1 cellular context compared by ENCODE assay signal in the genomic region with DNA sequence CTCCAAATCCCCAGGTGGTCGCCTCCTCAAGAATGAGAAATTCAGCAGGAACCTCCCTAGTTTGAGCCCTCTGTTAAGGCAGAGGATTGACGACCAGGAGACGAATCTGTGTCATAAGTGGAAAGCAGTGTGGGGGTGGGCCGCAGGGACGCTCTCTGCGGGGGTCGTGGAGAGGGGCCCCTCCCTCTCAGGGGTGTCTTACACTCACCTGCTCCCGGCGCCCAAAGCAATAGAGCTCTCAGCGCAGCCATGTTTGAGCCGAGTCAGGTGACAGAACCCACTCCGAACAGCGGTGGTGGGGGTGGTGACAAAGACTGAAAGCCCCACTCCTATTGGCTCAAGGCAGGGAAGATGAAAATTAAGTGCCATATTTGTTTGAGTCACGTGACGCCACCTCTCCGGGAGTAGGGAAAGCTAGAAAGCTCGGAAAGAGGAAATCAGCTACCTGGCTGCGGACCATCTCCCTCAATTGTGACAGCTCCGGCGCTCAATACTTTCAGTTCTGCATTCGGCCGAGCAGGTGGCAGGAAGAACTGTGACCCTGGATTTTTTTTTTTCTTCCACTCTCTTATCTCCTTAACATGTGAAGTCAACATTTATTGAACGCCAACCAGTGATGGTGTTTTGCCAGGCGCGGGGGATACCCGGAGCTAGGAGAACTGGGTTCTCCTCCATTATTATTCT.
TF ChIP-seq lines count a peak whose summit lies in the region.

A gene (minus strand): TSS at position 265 of the 684 bp plus-strand sequence. CDS start 627 bp downstream, outside the sequence.

TF ChIP-seq in HepG2, 621 proteins besides CTCF, POLR2A, EP300 and RAD21 (continued from another document and continues in another):
- TF ChIP-seq, protein P1, sequence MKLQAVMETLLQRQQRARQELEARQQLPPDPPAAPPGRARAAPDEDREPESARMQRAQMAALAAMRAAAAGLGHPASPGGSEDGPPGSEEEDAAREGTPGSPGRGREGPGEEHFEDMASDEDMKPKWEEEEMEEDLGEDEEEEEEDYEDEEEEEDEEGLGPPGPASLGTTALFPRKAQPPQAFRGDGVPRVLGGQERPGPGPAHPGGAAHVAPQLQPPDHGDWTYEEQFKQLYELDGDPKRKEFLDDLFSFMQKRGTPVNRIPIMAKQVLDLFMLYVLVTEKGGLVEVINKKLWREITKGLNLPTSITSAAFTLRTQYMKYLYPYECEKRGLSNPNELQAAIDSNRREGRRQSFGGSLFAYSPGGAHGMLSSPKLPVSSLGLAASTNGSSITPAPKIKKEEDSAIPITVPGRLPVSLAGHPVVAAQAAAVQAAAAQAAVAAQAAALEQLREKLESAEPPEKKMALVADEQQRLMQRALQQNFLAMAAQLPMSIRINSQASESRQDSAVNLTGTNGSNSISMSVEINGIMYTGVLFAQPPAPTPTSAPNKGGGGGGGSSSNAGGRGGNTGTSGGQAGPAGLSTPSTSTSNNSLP (IDR thresholded peaks at IDR 0.05; ENCODE audit: low read depth, low read length), result peak; percentile 21; the same call in 1 of the 2 replicates
- TF ChIP-seq ZNF530 (CRISPR knock-in tag; IDR thresholded peaks at IDR 0.05; ENCODE audit: low read depth), result no peak
- TF ChIP-seq KDM6A (CRISPR knock-in tag; IDR thresholded peaks at IDR 0.05; ENCODE audit: low read depth), result no peak
- TF ChIP-seq HIVEP1 (CRISPR knock-in tag; IDR thresholded peaks at IDR 0.05), result no peak; the same call in 1 of the 2 replicates
- no peak for TF ChIP-seq FOXC1 (CRISPR knock-in tag; IDR thresholded peaks at IDR 0.05; ENCODE audit: borderline replicate concordance)
- no peak for TF ChIP-seq ZNF678 (CRISPR knock-in tag; IDR thresholded peaks at IDR 0.05)
- TF ChIP-seq, protein P2, sequence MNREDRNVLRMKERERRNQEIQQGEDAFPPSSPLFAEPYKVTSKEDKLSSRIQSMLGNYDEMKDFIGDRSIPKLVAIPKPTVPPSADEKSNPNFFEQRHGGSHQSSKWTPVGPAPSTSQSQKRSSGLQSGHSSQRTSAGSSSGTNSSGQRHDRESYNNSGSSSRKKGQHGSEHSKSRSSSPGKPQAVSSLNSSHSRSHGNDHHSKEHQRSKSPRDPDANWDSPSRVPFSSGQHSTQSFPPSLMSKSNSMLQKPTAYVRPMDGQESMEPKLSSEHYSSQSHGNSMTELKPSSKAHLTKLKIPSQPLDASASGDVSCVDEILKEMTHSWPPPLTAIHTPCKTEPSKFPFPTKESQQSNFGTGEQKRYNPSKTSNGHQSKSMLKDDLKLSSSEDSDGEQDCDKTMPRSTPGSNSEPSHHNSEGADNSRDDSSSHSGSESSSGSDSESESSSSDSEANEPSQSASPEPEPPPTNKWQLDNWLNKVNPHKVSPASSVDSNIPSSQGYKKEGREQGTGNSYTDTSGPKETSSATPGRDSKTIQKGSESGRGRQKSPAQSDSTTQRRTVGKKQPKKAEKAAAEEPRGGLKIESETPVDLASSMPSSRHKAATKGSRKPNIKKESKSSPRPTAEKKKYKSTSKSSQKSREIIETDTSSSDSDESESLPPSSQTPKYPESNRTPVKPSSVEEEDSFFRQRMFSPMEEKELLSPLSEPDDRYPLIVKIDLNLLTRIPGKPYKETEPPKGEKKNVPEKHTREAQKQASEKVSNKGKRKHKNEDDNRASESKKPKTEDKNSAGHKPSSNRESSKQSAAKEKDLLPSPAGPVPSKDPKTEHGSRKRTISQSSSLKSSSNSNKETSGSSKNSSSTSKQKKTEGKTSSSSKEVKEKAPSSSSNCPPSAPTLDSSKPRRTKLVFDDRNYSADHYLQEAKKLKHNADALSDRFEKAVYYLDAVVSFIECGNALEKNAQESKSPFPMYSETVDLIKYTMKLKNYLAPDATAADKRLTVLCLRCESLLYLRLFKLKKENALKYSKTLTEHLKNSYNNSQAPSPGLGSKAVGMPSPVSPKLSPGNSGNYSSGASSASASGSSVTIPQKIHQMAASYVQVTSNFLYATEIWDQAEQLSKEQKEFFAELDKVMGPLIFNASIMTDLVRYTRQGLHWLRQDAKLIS (CRISPR knock-in tag; IDR thresholded peaks at IDR 0.05), result no peak
- no peak for TF ChIP-seq SRSF1 (optimal IDR thresholded peaks at IDR 0.05; ENCODE audit: low read depth, low read length)
- no peak for TF ChIP-seq ISL2 (CRISPR knock-in tag; IDR thresholded peaks at IDR 0.05)
- TF ChIP-seq ZSCAN31 (CRISPR knock-in tag; IDR thresholded peaks at IDR 0.05; ENCODE audit: low read depth), result no peak
- no peak for TF ChIP-seq ETV5 (CRISPR knock-in tag; IDR thresholded peaks at IDR 0.05; ENCODE audit: borderline replicate concordance)
- TF ChIP-seq, protein P3, sequence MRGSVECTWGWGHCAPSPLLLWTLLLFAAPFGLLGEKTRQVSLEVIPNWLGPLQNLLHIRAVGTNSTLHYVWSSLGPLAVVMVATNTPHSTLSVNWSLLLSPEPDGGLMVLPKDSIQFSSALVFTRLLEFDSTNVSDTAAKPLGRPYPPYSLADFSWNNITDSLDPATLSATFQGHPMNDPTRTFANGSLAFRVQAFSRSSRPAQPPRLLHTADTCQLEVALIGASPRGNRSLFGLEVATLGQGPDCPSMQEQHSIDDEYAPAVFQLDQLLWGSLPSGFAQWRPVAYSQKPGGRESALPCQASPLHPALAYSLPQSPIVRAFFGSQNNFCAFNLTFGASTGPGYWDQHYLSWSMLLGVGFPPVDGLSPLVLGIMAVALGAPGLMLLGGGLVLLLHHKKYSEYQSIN (CRISPR knock-in tag; IDR thresholded peaks at IDR 0.05; ENCODE audit: borderline replicate concordance), result no peak
- TF ChIP-seq, protein P4, sequence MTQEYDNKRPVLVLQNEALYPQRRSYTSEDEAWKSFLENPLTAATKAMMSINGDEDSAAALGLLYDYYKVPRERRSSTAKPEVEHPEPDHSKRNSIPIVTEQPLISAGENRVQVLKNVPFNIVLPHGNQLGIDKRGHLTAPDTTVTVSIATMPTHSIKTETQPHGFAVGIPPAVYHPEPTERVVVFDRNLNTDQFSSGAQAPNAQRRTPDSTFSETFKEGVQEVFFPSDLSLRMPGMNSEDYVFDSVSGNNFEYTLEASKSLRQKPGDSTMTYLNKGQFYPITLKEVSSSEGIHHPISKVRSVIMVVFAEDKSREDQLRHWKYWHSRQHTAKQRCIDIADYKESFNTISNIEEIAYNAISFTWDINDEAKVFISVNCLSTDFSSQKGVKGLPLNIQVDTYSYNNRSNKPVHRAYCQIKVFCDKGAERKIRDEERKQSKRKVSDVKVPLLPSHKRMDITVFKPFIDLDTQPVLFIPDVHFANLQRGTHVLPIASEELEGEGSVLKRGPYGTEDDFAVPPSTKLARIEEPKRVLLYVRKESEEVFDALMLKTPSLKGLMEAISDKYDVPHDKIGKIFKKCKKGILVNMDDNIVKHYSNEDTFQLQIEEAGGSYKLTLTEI (CRISPR knock-in tag; conservative IDR thresholded peaks at IDR 0.05), result no peak
- TF ChIP-seq, protein P5, sequence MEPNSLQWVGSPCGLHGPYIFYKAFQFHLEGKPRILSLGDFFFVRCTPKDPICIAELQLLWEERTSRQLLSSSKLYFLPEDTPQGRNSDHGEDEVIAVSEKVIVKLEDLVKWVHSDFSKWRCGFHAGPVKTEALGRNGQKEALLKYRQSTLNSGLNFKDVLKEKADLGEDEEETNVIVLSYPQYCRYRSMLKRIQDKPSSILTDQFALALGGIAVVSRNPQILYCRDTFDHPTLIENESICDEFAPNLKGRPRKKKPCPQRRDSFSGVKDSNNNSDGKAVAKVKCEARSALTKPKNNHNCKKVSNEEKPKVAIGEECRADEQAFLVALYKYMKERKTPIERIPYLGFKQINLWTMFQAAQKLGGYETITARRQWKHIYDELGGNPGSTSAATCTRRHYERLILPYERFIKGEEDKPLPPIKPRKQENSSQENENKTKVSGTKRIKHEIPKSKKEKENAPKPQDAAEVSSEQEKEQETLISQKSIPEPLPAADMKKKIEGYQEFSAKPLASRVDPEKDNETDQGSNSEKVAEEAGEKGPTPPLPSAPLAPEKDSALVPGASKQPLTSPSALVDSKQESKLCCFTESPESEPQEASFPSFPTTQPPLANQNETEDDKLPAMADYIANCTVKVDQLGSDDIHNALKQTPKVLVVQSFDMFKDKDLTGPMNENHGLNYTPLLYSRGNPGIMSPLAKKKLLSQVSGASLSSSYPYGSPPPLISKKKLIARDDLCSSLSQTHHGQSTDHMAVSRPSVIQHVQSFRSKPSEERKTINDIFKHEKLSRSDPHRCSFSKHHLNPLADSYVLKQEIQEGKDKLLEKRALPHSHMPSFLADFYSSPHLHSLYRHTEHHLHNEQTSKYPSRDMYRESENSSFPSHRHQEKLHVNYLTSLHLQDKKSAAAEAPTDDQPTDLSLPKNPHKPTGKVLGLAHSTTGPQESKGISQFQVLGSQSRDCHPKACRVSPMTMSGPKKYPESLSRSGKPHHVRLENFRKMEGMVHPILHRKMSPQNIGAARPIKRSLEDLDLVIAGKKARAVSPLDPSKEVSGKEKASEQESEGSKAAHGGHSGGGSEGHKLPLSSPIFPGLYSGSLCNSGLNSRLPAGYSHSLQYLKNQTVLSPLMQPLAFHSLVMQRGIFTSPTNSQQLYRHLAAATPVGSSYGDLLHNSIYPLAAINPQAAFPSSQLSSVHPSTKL (CRISPR knock-in tag; IDR thresholded peaks at IDR 0.05), result peak; percentile 25; the same call in 1 of the 2 replicates
- TF ChIP-seq DPF2 (CRISPR knock-in tag; IDR thresholded peaks at IDR 0.05; ENCODE audit: borderline replicate concordance, low read depth), result no peak
- no peak for TF ChIP-seq NFE2 (CRISPR knock-in tag; IDR thresholded peaks at IDR 0.05)
- TF ChIP-seq, protein P6, sequence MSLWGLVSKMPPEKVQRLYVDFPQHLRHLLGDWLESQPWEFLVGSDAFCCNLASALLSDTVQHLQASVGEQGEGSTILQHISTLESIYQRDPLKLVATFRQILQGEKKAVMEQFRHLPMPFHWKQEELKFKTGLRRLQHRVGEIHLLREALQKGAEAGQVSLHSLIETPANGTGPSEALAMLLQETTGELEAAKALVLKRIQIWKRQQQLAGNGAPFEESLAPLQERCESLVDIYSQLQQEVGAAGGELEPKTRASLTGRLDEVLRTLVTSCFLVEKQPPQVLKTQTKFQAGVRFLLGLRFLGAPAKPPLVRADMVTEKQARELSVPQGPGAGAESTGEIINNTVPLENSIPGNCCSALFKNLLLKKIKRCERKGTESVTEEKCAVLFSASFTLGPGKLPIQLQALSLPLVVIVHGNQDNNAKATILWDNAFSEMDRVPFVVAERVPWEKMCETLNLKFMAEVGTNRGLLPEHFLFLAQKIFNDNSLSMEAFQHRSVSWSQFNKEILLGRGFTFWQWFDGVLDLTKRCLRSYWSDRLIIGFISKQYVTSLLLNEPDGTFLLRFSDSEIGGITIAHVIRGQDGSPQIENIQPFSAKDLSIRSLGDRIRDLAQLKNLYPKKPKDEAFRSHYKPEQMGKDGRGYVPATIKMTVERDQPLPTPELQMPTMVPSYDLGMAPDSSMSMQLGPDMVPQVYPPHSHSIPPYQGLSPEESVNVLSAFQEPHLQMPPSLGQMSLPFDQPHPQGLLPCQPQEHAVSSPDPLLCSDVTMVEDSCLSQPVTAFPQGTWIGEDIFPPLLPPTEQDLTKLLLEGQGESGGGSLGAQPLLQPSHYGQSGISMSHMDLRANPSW (CRISPR knock-in tag; IDR thresholded peaks at IDR 0.05; ENCODE audit: borderline replicate concordance), result no peak
- TF ChIP-seq NAIF1 (CRISPR knock-in tag; IDR thresholded peaks at IDR 0.05; ENCODE audit: borderline replicate concordance), result no peak
- TF ChIP-seq, protein P7, sequence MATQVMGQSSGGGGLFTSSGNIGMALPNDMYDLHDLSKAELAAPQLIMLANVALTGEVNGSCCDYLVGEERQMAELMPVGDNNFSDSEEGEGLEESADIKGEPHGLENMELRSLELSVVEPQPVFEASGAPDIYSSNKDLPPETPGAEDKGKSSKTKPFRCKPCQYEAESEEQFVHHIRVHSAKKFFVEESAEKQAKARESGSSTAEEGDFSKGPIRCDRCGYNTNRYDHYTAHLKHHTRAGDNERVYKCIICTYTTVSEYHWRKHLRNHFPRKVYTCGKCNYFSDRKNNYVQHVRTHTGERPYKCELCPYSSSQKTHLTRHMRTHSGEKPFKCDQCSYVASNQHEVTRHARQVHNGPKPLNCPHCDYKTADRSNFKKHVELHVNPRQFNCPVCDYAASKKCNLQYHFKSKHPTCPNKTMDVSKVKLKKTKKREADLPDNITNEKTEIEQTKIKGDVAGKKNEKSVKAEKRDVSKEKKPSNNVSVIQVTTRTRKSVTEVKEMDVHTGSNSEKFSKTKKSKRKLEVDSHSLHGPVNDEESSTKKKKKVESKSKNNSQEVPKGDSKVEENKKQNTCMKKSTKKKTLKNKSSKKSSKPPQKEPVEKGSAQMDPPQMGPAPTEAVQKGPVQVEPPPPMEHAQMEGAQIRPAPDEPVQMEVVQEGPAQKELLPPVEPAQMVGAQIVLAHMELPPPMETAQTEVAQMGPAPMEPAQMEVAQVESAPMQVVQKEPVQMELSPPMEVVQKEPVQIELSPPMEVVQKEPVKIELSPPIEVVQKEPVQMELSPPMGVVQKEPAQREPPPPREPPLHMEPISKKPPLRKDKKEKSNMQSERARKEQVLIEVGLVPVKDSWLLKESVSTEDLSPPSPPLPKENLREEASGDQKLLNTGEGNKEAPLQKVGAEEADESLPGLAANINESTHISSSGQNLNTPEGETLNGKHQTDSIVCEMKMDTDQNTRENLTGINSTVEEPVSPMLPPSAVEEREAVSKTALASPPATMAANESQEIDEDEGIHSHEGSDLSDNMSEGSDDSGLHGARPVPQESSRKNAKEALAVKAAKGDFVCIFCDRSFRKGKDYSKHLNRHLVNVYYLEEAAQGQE (IDR thresholded peaks at IDR 0.05; ENCODE audit: borderline replicate concordance in 1 of 2, low read depth in 1 of 2, low read length in 2 of 2), result no peak; a peak in 1 of 4 replicates
- TF ChIP-seq CREB1 (IDR thresholded peaks at IDR 0.05), result peak; percentile 76
- peak; percentile 77 for TF ChIP-seq CREB1 (CRISPR knock-in tag; IDR thresholded peaks at IDR 0.05)
- TF ChIP-seq SMYD3 (CRISPR knock-in tag; IDR thresholded peaks at IDR 0.05), result no peak
- peak; percentile 49; the same call in 1 of the 2 replicates for TF ChIP-seq SNAPC2 (CRISPR knock-in tag; IDR thresholded peaks at IDR 0.05)
- TF ChIP-seq, protein P8, sequence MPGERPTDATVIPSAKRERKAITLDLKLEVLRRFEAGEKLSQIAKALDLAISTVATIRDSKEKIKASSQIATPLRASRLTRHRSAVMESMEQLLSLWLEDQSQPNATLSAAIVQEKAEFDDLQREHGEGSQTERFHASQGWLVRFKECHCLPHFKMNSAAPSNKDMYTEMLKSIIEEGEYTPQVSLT (CRISPR knock-in tag; IDR thresholded peaks at IDR 0.05; ENCODE audit: borderline replicate concordance, low read depth), result no peak
- peak; percentile 98 for TF ChIP-seq PHF20 (CRISPR knock-in tag; IDR thresholded peaks at IDR 0.05)
- peak; percentile 80 for TF ChIP-seq U2AF1 (optimal IDR thresholded peaks at IDR 0.05; ENCODE audit: low read depth, low read length)
- 0 out of 2 replicates have a peak, but pooled peaks have one; percentile 27 for TF ChIP-seq MED1 (CRISPR knock-in tag; IDR thresholded peaks at IDR 0.05)
- TF ChIP-seq NFRKB (IDR thresholded peaks at IDR 0.05), result no peak
- no peak for TF ChIP-seq NCOA5 (CRISPR knock-in tag; IDR thresholded peaks at IDR 0.05)
- TF ChIP-seq, protein P9, sequence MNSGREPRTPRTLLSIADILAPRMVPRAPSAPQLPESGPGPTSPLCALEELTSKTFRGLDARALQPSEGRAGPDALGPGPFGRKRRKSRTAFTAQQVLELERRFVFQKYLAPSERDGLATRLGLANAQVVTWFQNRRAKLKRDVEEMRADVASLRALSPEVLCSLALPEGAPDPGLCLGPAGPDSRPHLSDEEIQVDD (CRISPR knock-in tag; IDR thresholded peaks at IDR 0.05; ENCODE audit: borderline replicate concordance), result no peak
- no peak for TF ChIP-seq ZMYM2 (CRISPR knock-in tag; IDR thresholded peaks at IDR 0.05)
- TF ChIP-seq ZNF775 (CRISPR knock-in tag; IDR thresholded peaks at IDR 0.05; ENCODE audit: borderline replicate concordance), result no peak
- no peak for TF ChIP-seq ZNF44 (CRISPR knock-in tag; IDR thresholded peaks at IDR 0.05)
- TF ChIP-seq ZSCAN25 (CRISPR knock-in tag; IDR thresholded peaks at IDR 0.05), result no peak
- no peak for TF ChIP-seq SETDB1 (CRISPR knock-in tag; IDR thresholded peaks at IDR 0.05; ENCODE audit: borderline replicate concordance)
